8 cellular contexts compared by ENCODE assay signal in the genomic region with DNA sequence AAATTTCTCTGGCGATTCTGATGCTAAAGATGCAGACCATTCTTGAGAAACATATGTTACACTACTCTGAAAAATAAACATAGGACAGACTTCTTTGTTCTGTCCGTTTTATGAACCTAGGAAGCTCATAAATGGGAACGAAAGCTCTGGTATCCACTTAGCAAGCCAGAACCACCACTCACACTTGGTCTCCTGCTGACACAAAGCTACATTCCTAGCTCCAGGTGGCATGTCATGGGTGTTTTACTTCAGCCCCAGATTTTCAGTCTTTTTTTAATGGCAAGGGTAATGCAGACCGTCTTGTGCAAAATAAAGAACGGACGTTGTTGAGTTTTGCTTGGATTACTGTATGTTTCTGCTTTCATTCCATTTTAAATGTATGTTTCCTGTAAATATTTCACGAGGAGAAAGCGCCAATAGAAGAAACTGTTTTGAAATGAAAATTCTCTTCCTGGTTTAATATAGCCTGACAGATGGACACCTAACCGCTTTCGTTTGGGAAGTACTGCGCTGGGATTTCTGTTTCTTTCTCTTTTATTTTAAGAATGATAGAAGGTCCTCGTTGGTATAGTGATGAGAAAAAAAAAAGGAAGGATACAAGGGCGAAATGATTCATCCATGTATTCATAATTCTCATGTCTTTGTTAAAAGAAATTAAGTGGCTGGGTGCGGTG. TPM values are rescaled to one million over a fixed set of nuclear protein-coding genes. Genes with fewer than 3 reads are reported as not detected.
DNase-seq lines count a peak whose midpoint lies in the region; ATAC-seq and TF ChIP-seq lines count a peak whose summit lies in the region.

No MANE protein-coding gene starts in this region.

- no peak for ATAC-seq in SK-N-SH treated with all-trans-retinoic acid at 6 μM for 48 hours
- no peak for ATAC-seq in gastroesophageal sphincter
- no peak for ATAC-seq in GM18498 (IDR thresholded peaks at IDR 0.05; ENCODE audit: unreplicated experiment)

- H2AFZ ChIP-seq in SK-N-SH (ENCODE audit: low read depth) = peak overlapping the region; percentile 96

- H3K4me3 Mint-ChIP-seq in activated CD4-positive, alpha-beta memory T cell treated with anti-CD3 and anti-CD28 coated beads for 36 hours = peak overlapping the region; percentile 100

- no peaks in the 10 kb centered on the region for H3K27me3 Mint-ChIP-seq in activated CD4-positive, alpha-beta memory T cell treated with anti-CD3 and anti-CD28 coated beads for 36 hours

- no peak for TF ChIP-seq CTCF in SK-N-SH (IDR thresholded peaks at IDR 0.05)
- peak in 2 of 4 experiments; percentile 27 to 43 for TF ChIP-seq CTCF in gastroesophageal sphincter (IDR thresholded peaks at IDR 0.05)

- POLR2A ChIA-PET in SK-N-SH (lab: Yijun Ruan, JAX) = interaction anchor here (1.7 kb wide), 1 partner anchor 60 kb away, joined by 4 read pairs; a partner anchor contains a TSS
- POLR2A ChIA-PET in activated CD4-positive, alpha-beta memory T cell treated with anti-CD3 and anti-CD28 coated beads for 36 hours (lab: Charles Lee) = interaction anchor here (1.6 to 2.4 kb wide), 2 partner anchors 9 to 238 kb away, joined by 8 to 14 read pairs; a partner anchor contains a TSS

- H3K4me2 ChIP-seq in SK-N-SH = peak overlapping the region; percentile 65

- peak overlapping the region; percentile 97 for H3K27ac Mint-ChIP-seq in activated CD4-positive, alpha-beta memory T cell treated with anti-CD3 and anti-CD28 coated beads for 36 hours

- H3K4me1 Mint-ChIP-seq in activated CD4-positive, alpha-beta memory T cell treated with anti-CD3 and anti-CD28 coated beads for 36 hours (ENCODE audit: low read depth) = peaks cover 19% of the 10 kb centered on the region

- no peak for TF ChIP-seq EP300 in SK-N-SH (IDR thresholded peaks at IDR 0.05; ENCODE audit: borderline replicate concordance in 1 of 2, low read depth in 1 of 2, low read length in 1 of 2)
- no peak for TF ChIP-seq EP300 in gastroesophageal sphincter (IDR thresholded peaks at IDR 0.05)

- no peaks in the 10 kb centered on the region for H3F3A ChIP-seq in SK-N-SH (replicated peaks; ENCODE audit: insufficient read depth)

- H3K9me3 ChIP-seq in SK-N-SH = no peaks in the 10 kb centered on the region
- H3K9me3 ChIP-seq in gastroesophageal sphincter = no peaks in the 10 kb centered on the region

- peaks cover 8% of the 10 kb centered on the region for H3K36me3 Mint-ChIP-seq in activated CD4-positive, alpha-beta memory T cell treated with anti-CD3 and anti-CD28 coated beads for 36 hours

- 70% methylated on average over 14 of the region's 14 CpGs for WGBS in SK-N-SH (ENCODE audit: low lambda C conversion rate)
- 8 to 11% methylated on average over 14 of the region's 14 CpGs for WGBS in gastroesophageal sphincter (ENCODE audit: low coverage in 1 of 2), 2 donors

- peaks cover under 1% of the 10 kb centered on the region; the same call in 1 of the 2 replicates for H4K20me1 ChIP-seq in SK-N-SH (ENCODE audit: insufficient read depth)

- DNase-seq in SK-N-SH (peak; percentile 30), NCI-H146 (lab: John Stamatoyannopoulos, UW) (peak; percentile 72), pons (ENCODE audit: low spot score) (peak; percentile 60)
- DNase-seq in activated CD4-positive, alpha-beta memory T cell treated with anti-CD3 and anti-CD28 coated beads for 36 hours = no peak
- DNase-seq in activated effector memory CD4-positive, alpha-beta T cell treated with Interleukin-2 at 50 U/mL for 16 hours = no peak

- no peaks in the 10 kb centered on the region for H3K9me2 ChIP-seq in SK-N-SH

- H3K9me3 Mint-ChIP-seq in activated CD4-positive, alpha-beta memory T cell treated with anti-CD3 and anti-CD28 coated beads for 36 hours = no peaks in the 10 kb centered on the region

- no peak overlapping the region for H3K9ac ChIP-seq in SK-N-SH

- peak overlapping the region; percentile 72 to 82; a peak in 3 of 4 replicates for H3K27ac ChIP-seq in SK-N-SH (ENCODE audit: low read depth in 2 of 2, low read length in 1 of 2)
- peak overlapping the region; percentile 85 to 96 (median 92) for H3K27ac ChIP-seq in gastroesophageal sphincter

- CTCF ChIA-PET in SK-N-SH (lab: Yijun Ruan, JAX) = interaction anchor here (1.0 to 1.3 kb wide), 2 partner anchors 31 to 61 kb away, joined by 4 read pairs; no protein-coding TSS in a partner anchor
- CTCF ChIA-PET in activated CD4-positive, alpha-beta memory T cell treated with anti-CD3 and anti-CD28 coated beads for 36 hours (lab: Charles Lee) = interaction anchor here (0.8 to 1.5 kb wide), 4 partner anchors 10 to 61 kb away, joined by 3 to 4 read pairs (median 3); a partner anchor contains a TSS

- H3K36me3 ChIP-seq in SK-N-SH (replicated peaks in 1 of 2; ENCODE audit: control insufficient read depth in 1 of 2, insufficient read depth in 2 of 2, low read length in 1 of 2) = no peaks in the 10 kb centered on the region
- peaks cover 0 to 8% of the 10 kb centered on the region in 2 donors for H3K36me3 ChIP-seq in gastroesophageal sphincter

- TF ChIP-seq RAD21 in SK-N-SH (IDR thresholded peaks at IDR 0.05; ENCODE audit: low read length) = no peak

- H3K4me1 ChIP-seq in SK-N-SH (ENCODE audit: control insufficient read depth in 1 of 2, insufficient read depth in 2 of 2, low read depth in 1 of 2, low read length in 1 of 2) = peaks cover 0 to 5% of the 10 kb centered on the region in 2 experiments; a peak in 2 of 4 replicates
- peaks cover 0 to 19% (median 0%) of the 10 kb centered on the region in 3 donors for H3K4me1 ChIP-seq in gastroesophageal sphincter

- H3K79me2 ChIP-seq in SK-N-SH (ENCODE audit: insufficient read depth) = peaks cover 19% of the 10 kb centered on the region

- TF ChIP-seq POLR2A in gastroesophageal sphincter (IDR thresholded peaks at IDR 0.05) = no peak

- intact Hi-C loops in activated CD4-positive, alpha-beta memory T cell treated with anti-CD3 and anti-CD28 coated beads for 36 hours (cut with micrococcal nuclease) = loop anchor here (2.0 kb wide), 2 partner anchors 61 to 213 kb away; a partner anchor contains a TSS

- H3K27me3 ChIP-seq in SK-N-SH (ENCODE audit: insufficient read depth) (no peaks in the 10 kb centered on the region), gastroesophageal sphincter (no peaks in the 10 kb centered on the region)

- H3K4me3 ChIP-seq in SK-N-SH (ENCODE audit: low read depth in 2 of 2, low read length in 1 of 2) (peak overlapping the region in 1 of 2 experiments; percentile 93; a peak in 3 of 4 replicates), gastroesophageal sphincter (peak overlapping the region; percentile 71 to 91)

TF ChIP-seq in SK-N-SH, 30 proteins besides CTCF, POLR2A, EP300 and RAD21 (continues in another document):
- no peak for TF ChIP-seq TAF1 (IDR thresholded peaks at IDR 0.05; ENCODE audit: borderline replicate concordance, low read depth, low read length)
- no peak for TF ChIP-seq GATA2 (CRISPR knock-in tag; IDR thresholded peaks at IDR 0.05)
- TF ChIP-seq ELF1 (IDR thresholded peaks at IDR 0.05) = no peak
- TF ChIP-seq POLR2AphosphoS5 (IDR thresholded peaks at IDR 0.05; ENCODE audit: low read depth, low read length) = no peak
- TF ChIP-seq GABPA (IDR thresholded peaks at IDR 0.05; ENCODE audit: low read depth) = no peak
- TF ChIP-seq, protein P1, sequence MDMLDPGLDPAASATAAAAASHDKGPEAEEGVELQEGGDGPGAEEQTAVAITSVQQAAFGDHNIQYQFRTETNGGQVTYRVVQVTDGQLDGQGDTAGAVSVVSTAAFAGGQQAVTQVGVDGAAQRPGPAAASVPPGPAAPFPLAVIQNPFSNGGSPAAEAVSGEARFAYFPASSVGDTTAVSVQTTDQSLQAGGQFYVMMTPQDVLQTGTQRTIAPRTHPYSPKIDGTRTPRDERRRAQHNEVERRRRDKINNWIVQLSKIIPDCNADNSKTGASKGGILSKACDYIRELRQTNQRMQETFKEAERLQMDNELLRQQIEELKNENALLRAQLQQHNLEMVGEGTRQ (IDR thresholded peaks at IDR 0.05; ENCODE audit: borderline replicate concordance, low read depth, low read length) = no peak

TF ChIP-seq in SK-N-SH treated with all-trans-retinoic acid at 6 μM for 48 hours, 23 proteins besides CTCF, POLR2A, EP300 and RAD21 (continues in another document):
- no peak for TF ChIP-seq BACH2 (CRISPR knock-in tag; IDR thresholded peaks at IDR 0.05; ENCODE audit: borderline replicate concordance)
- no peak for TF ChIP-seq ISL1 (CRISPR knock-in tag; IDR thresholded peaks at IDR 0.05)
- TF ChIP-seq ARNTL (CRISPR knock-in tag; IDR thresholded peaks at IDR 0.05; ENCODE audit: borderline replicate concordance, low read depth) = no peak
- no peak for TF ChIP-seq GLIS3 (CRISPR knock-in tag; IDR thresholded peaks at IDR 0.05)
- TF ChIP-seq ZNF70 (CRISPR knock-in tag; IDR thresholded peaks at IDR 0.05) = no peak
- TF ChIP-seq PPARA (CRISPR knock-in tag; IDR thresholded peaks at IDR 0.05; ENCODE audit: borderline replicate concordance) = no peak
- TF ChIP-seq ZFP3 (CRISPR knock-in tag; IDR thresholded peaks at IDR 0.05) = no peak
- no peak for TF ChIP-seq ZNF8 (CRISPR knock-in tag; IDR thresholded peaks at IDR 0.05)

RNA-seq across cellular contexts. Expression of a gene that starts 0.8 kb away (rescaled TPM):
- polyA plus RNA-seq in SK-N-SH (2012; rRNA removed) = 28.0 and 39.0 TPM in 2 replicates
- polyA plus RNA-seq in SK-N-SH (2012; cell fraction: cytosol; rRNA removed) = 38.8 and 41.2 TPM in 2 replicates
- 15.5 and 32.0 TPM in 2 replicates for polyA plus RNA-seq in SK-N-SH (2012; cell fraction: nucleus; rRNA removed)
- total RNA-seq in activated CD4-positive, alpha-beta memory T cell treated with anti-CD3 and anti-CD28 coated beads for 36 hours = 10 to 100 TPM; 30.1 to 31.6 TPM
- 10 to 100 TPM; 19.3 to 27.6 (median 22.6) TPM for total RNA-seq in gastroesophageal sphincter

RNA-seq across cellular contexts. Expression of a gene that starts 4.4 kb away (rescaled TPM):
- 118 and 122 TPM in 2 replicates for polyA plus RNA-seq in SK-N-SH (2012; rRNA removed)
- polyA plus RNA-seq in SK-N-SH (2012; cell fraction: cytosol; rRNA removed) = 121 and 154 TPM in 2 replicates
- 198 and 234 TPM in 2 replicates for polyA plus RNA-seq in SK-N-SH (2012; cell fraction: nucleus; rRNA removed)
- 100 to 1,000 TPM; 188 to 210 TPM for total RNA-seq in activated CD4-positive, alpha-beta memory T cell treated with anti-CD3 and anti-CD28 coated beads for 36 hours
- 100 to 1,000 TPM; 134 to 273 (median 161) TPM for total RNA-seq in gastroesophageal sphincter

RNA-seq across cellular contexts. Expression of a gene that starts 33.9 kb away (rescaled TPM):
- 596 and 607 TPM in 2 replicates for polyA plus RNA-seq in SK-N-SH (2012; rRNA removed)
- polyA plus RNA-seq in SK-N-SH (2012; cell fraction: cytosol; rRNA removed) = 700 and 718 TPM in 2 replicates
- polyA plus RNA-seq in SK-N-SH (2012; cell fraction: nucleus; rRNA removed) = 172 and 211 TPM in 2 replicates
- 100 to 1,000 TPM; 176 to 184 TPM for total RNA-seq in activated CD4-positive, alpha-beta memory T cell treated with anti-CD3 and anti-CD28 coated beads for 36 hours
- 100 to 1,000 TPM; 179 to 271 (median 229) TPM for total RNA-seq in gastroesophageal sphincter

RNA-seq across cellular contexts. Expression of a gene that starts 51.4 kb away (rescaled TPM):
- polyA plus RNA-seq in SK-N-SH (2012; rRNA removed) = 129 and 148 TPM in 2 replicates
- polyA plus RNA-seq in SK-N-SH (2012; cell fraction: cytosol; rRNA removed) = 113 and 122 TPM in 2 replicates
- polyA plus RNA-seq in SK-N-SH (2012; cell fraction: nucleus; rRNA removed) = 212 and 233 TPM in 2 replicates
- 10 to 100 TPM; 54.1 to 55.7 TPM for total RNA-seq in activated CD4-positive, alpha-beta memory T cell treated with anti-CD3 and anti-CD28 coated beads for 36 hours
- 10 to 100 TPM; 18.2 to 42.0 (median 27.6) TPM for total RNA-seq in gastroesophageal sphincter

Comparison
In these comparisons a context has a peak if more than half of its experiments do, and no peak if none do; other contexts are left out.
1. DNase-seq: peak in SK-N-SH (single experiment), NCI-H146 (single experiment) and pons (single experiment); none in activated CD4-positive, alpha-beta memory T cell treated with anti-CD3 and anti-CD28 coated beads for 36 hours (single experiment) and activated effector memory CD4-positive, alpha-beta T cell treated with Interleukin-2 at 50 U/mL for 16 hours (single experiment).